In genomic region chr6:108353853-108354252, GRCh38 we compare ENCODE assay signal across 17 cellular contexts. TPM values are rescaled to one million over a fixed set of nuclear protein-coding genes. Genes with fewer than 3 reads are reported as not detected.
DNase-seq lines count a peak whose midpoint lies in the region; TF ChIP-seq lines count a peak whose summit lies in the region.
"Had no signal": no experiment of that assay in that cellular context is flagged by ENCODE, and none has a peak within 500 bp of the region (broad histone marks: within the 10 kb centered on the region; RNA-seq: fewer than 3 reads in every experiment).

No MANE protein-coding gene starts in this region.

- DNase-seq in Daoy (ENCODE audit: low read depth) (peak; percentile 13), HT1080 (ENCODE audit: low read depth) (peak; percentile 65), RPMI7951 (ENCODE audit: low read depth) (peak; percentile 8), fibroblast of pulmonary artery (ENCODE audit: low read depth) (peak; percentile 16), COLO668 (lab: John Stamatoyannopoulos, UW; ENCODE audit: unreplicated experiment) (no peak), putamen (ENCODE audit: low spot score) (no peak), SW480 (ENCODE audit: low spot score) (no peak), NCI-H524 (lab: John Stamatoyannopoulos, UW) (no peak)
- DNase-seq: Kasumi-1, NCI-H1417 treated with DMSO at 0.1 percent for 48 hours, NCI-H2029, NCI-H2171, NCI-H446 treated with DMSO at 0.1 percent for 48 hours, NCI-H748 treated with DMSO at 0.1 percent for 48 hours, PC-3 had no signal

- no peak overlapping the region for H3K4me3 ChIP-seq in fibroblast of pulmonary artery (replicated peaks; ENCODE audit: low read depth, low read length)
- H3K4me3 ChIP-seq: GM23338, SJSA1 had no signal

- TF ChIP-seq CTCF in fibroblast of pulmonary artery (IDR thresholded peaks at IDR 0.05; ENCODE audit: low read length, missing control alignments) = no peak

RNA-seq across cellular contexts. Expression of gene AFG1L, which starts 59.0 kb away (rescaled TPM):
- total RNA-seq in Daoy (2014; rRNA removed; shearing (Covaris generic)) = 3.5 and 6.9 TPM in 2 replicates
- 2.7 and 8.8 TPM in 2 replicates for total RNA-seq in HT1080 (2014; rRNA removed; shearing (Covaris generic))
- 4.2 and 7.0 TPM in 2 replicates for polyA plus RNA-seq in HT1080 (2015; cell fraction: cytosol; rRNA removed)
- 5.1 and 6.3 TPM in 2 replicates for polyA plus RNA-seq in HT1080 (2015; cell fraction: nucleus; rRNA removed)
- total RNA-seq in RPMI7951 (2014; rRNA removed; shearing (Covaris generic)) = 4.0 and 4.4 TPM in 2 replicates

Comparison
In these comparisons a context has a peak if more than half of its experiments do, and no peak if none do; other contexts are left out.
1. DNase-seq: peak in Daoy (single experiment), HT1080 (single experiment), RPMI7951 (single experiment) and fibroblast of pulmonary artery (single experiment); none in COLO668 (single experiment), putamen (single experiment), SW480 (single experiment) and NCI-H524 (0 of 2).